8 cellular contexts compared by ENCODE assay signal in genomic region chr3:125051715-125052581, GRCh38. TPM values are rescaled to one million over a fixed set of nuclear protein-coding genes. Genes with fewer than 3 reads are reported as not detected.
A peak's percentile ranks its signal among the peaks of the same experiment; 100 is the strongest.
DNase-seq lines count a peak whose midpoint lies in the region; ATAC-seq, FAIRE-seq and TF ChIP-seq lines count a peak whose summit lies in the region.

No MANE protein-coding gene starts in this region.

- no peak overlapping the region for H3K4me3 ChIP-seq in colonic mucosa

- intact Hi-C loops in activated CD4-positive, alpha-beta T cell treated with anti-CD3 and anti-CD28 coated beads for 36 hours (cut with DNase I, micrococcal nuclease), result loop anchor here (1.0 to 10.0 kb wide), 11 partner anchors 17 to 1847 kb away; partner anchors contain the start of genes ZNF148 (in 2 of the 2), HACD2 (in 1 of the 2), SEC22A (in 1 of the 2) and SNX4 (in 1 of the 2)
- intact Hi-C loops in colonic mucosa (cut with DNase I), result no loop called here

- no peaks in the 10 kb centered on the region for H3K36me3 ChIP-seq in colonic mucosa

- H3K27ac Mint-ChIP-seq in activated CD4-positive, alpha-beta T cell treated with anti-CD3 and anti-CD28 coated beads for 36 hours, result peak overlapping the region; percentile 87
- H3K27ac Mint-ChIP-seq in mesothelial cell of epicardium, result peak overlapping the region; percentile 6

- H3K4me1 ChIP-seq in colonic mucosa, result peaks cover 4% of the 10 kb centered on the region

- H3K36me3 Mint-ChIP-seq in activated CD4-positive, alpha-beta T cell treated with anti-CD3 and anti-CD28 coated beads for 36 hours (ENCODE audit: low read depth), result peaks cover 11% of the 10 kb centered on the region
- no peaks in the 10 kb centered on the region for H3K36me3 Mint-ChIP-seq in mesothelial cell of epicardium

- peak; percentile 20 for FAIRE-seq in HTR-8/SVneo (lab: Jason Lieb, UNC)

- H3K27ac ChIP-seq in colonic mucosa, result peak overlapping the region; percentile 68

- POLR2A ChIA-PET in activated CD4-positive, alpha-beta T cell treated with anti-CD3 and anti-CD28 coated beads for 36 hours (lab: Charles Lee), result no interaction called here

- ATAC-seq in activated CD4-positive, alpha-beta T cell treated with anti-CD3 and anti-CD28 coated beads for 36 hours, result peak; percentile 65
- ATAC-seq in GM18909 (IDR thresholded peaks at IDR 0.05; ENCODE audit: poor library complexity, unreplicated experiment), result no peak
- ATAC-seq in GM18520 (IDR thresholded peaks at IDR 0.05; ENCODE audit: unreplicated experiment), result no peak

- DNase-seq in AG09319 (ENCODE audit: extremely low read depth, low read depth) (peak; percentile 29), HTR-8/SVneo (ENCODE audit: insufficient read length, low spot score) (no peak), colonic mucosa (peak; percentile 41), mesothelial cell of epicardium (ENCODE audit: low spot score in 2 of 2, unreplicated experiment in 2 of 2) (no peak)
- DNase-seq in activated CD4-positive, alpha-beta T cell treated with anti-CD3 and anti-CD28 coated beads for 36 hours, result peak; percentile 81
- peak; percentile 65 for DNase-seq in stimulated activated CD8-positive, alpha-beta memory T cell treated with anti-CD3 and anti-CD28 coated beads, Interleukin-4, amount 100 ng/mL, for 24 hours (ENCODE audit: low read depth)

- H3K4me3 Mint-ChIP-seq in activated CD4-positive, alpha-beta T cell treated with anti-CD3 and anti-CD28 coated beads for 36 hours, result peak overlapping the region; percentile 61
- H3K4me3 Mint-ChIP-seq in mesothelial cell of epicardium, result peak overlapping the region; percentile 24

- CTCF ChIA-PET in activated CD4-positive, alpha-beta T cell treated with anti-CD3 and anti-CD28 coated beads for 36 hours (lab: Charles Lee), result interaction anchor here (1.2 kb wide), 1 partner anchor 12 kb away, joined by 3 read pairs; no protein-coding TSS in a partner anchor

- H3K9me3 ChIP-seq in colonic mucosa, result no peaks in the 10 kb centered on the region

- peak overlapping the region; percentile 7 to 40 for H3K9ac ChIP-seq in colonic mucosa (ENCODE audit: low read depth in 2 of 2, low read length in 2 of 2)

- TF ChIP-seq CTCF in AG09319 (IDR thresholded peaks at IDR 0.05; ENCODE audit: low read depth, low read length) (no peak), colonic mucosa (IDR thresholded peaks at IDR 0.05) (no peak), mesothelial cell of epicardium (IDR thresholded peaks at IDR 0.05; ENCODE audit: unreplicated experiment) (no peak)

- H3K4me1 Mint-ChIP-seq in activated CD4-positive, alpha-beta T cell treated with anti-CD3 and anti-CD28 coated beads for 36 hours, result peaks cover 51% of the 10 kb centered on the region
- peaks cover 35% of the 10 kb centered on the region for H3K4me1 Mint-ChIP-seq in mesothelial cell of epicardium

- no peaks in the 10 kb centered on the region for H3K9me3 Mint-ChIP-seq in activated CD4-positive, alpha-beta T cell treated with anti-CD3 and anti-CD28 coated beads for 36 hours (ENCODE audit: low read depth)
- no peaks in the 10 kb centered on the region for H3K9me3 Mint-ChIP-seq in mesothelial cell of epicardium

- peaks cover 2% of the 10 kb centered on the region for H3K27me3 Mint-ChIP-seq in activated CD4-positive, alpha-beta T cell treated with anti-CD3 and anti-CD28 coated beads for 36 hours
- peaks cover 62% of the 10 kb centered on the region for H3K27me3 Mint-ChIP-seq in mesothelial cell of epicardium (ENCODE audit: low read depth)

- H3K27me3 ChIP-seq in colonic mucosa, result no peaks in the 10 kb centered on the region

RNA-seq across cellular contexts. Expression of gene HEG1, which starts 3.8 kb away (rescaled TPM):
- total RNA-seq in activated CD4-positive, alpha-beta T cell treated with anti-CD3 and anti-CD28 coated beads for 36 hours, result 1 to 10 TPM; 5.9 to 6.4 TPM
- total RNA-seq in colonic mucosa, result 10 to 100 TPM in 1 of 2 donors, 1 to 10 TPM in 1; 5.1 to 10.7 TPM
- 12.8 to 14.4 TPM (median 13.8 TPM) in 3 replicates for total RNA-seq in mesothelial cell of epicardium

Comparison
In these comparisons a context has a peak if more than half of its experiments do, and no peak if none do; other contexts are left out.
1. DNase-seq: peak in AG09319 (single experiment), activated CD4-positive, alpha-beta T cell treated with anti-CD3 and anti-CD28 coated beads for 36 hours (single experiment), colonic mucosa (single experiment) and stimulated activated CD8-positive, alpha-beta memory T cell treated with anti-CD3 and anti-CD28 coated beads, Interleukin-4, amount 100 ng/mL, for 24 hours (single experiment); none in HTR-8/SVneo (single experiment) and mesothelial cell of epicardium (0 of 2).